12 cellular contexts compared by ENCODE assay signal in the genomic region with DNA sequence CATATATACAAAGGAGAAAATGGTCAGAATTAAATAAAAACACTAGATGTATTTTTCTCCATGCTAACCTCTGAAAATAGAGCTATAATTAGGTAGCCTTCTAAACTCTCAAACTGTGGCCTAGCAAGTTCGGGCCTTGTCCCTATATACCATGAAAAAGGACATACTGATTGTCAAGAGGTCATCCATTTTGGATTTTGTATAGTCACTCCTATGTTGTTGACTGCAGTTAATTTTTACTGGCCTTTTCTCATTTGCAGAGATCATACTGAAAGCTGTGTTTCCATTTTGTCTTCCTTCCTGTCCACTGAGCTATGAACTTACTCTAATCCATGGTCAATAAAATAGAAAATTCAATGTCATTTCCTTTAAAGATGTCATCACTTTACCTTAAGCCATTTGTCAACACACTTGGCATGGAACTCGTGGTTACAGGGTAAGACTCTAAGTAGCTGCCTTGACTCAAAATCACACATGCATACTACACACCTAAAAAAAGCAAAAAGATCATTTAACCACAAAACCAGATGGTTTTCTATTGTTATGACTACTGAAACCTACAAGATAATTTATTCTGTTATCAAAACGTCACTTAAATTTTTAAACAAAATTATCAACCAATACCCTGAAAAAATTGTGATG. TPM values are rescaled to one million over a fixed set of nuclear protein-coding genes. Genes with fewer than 3 reads are reported as not detected.
A peak's percentile ranks its signal among the peaks of the same experiment; 100 is the strongest.
DNase-seq lines count a peak whose midpoint lies in the region; ATAC-seq and FAIRE-seq lines count a peak whose summit lies in the region.
"Had no signal": no experiment of that assay in that cellular context is flagged by ENCODE, and none has a peak within 500 bp of the region (broad histone marks: within the 10 kb centered on the region; RNA-seq: fewer than 3 reads in every experiment).

No MANE protein-coding gene starts in this region.

- peaks cover 17% of the 10 kb centered on the region for H3K4me1 Mint-ChIP-seq in activated T-cell treated with anti-CD3 and anti-CD28 coated beads, Interleukin-2, amount 50 U/mL, for 72 hours (ENCODE audit: low read depth)
- H3K4me1 Mint-ChIP-seq in activated naive CD8-positive, alpha-beta T cell (ENCODE audit: low read depth): peaks cover 2% of the 10 kb centered on the region
- H3K4me1 Mint-ChIP-seq in stimulated activated naive B cell treated with anti-CD40 and anti-IgM and Interleukin-4, amounts not matched to agents 10 μg/mL and 1 μg/mL and 100 μg/mL, for 72 hours: peaks cover 2 to 6% of the 10 kb centered on the region in 2 donors

- no peaks in the 10 kb centered on the region for H3K27me3 Mint-ChIP-seq in activated T-cell treated with anti-CD3 and anti-CD28 coated beads, Interleukin-2, amount 50 U/mL, for 72 hours (ENCODE audit: low read depth)
- no peaks in the 10 kb centered on the region for H3K27me3 Mint-ChIP-seq in activated naive CD8-positive, alpha-beta T cell
- no peaks in the 10 kb centered on the region for H3K27me3 Mint-ChIP-seq in stimulated activated naive B cell treated with anti-CD40 and anti-IgM and Interleukin-4, amounts not matched to agents 10 μg/mL and 1 μg/mL and 100 μg/mL, for 72 hours

- no peaks in the 10 kb centered on the region for H3K9me3 Mint-ChIP-seq in activated T-cell treated with anti-CD3 and anti-CD28 coated beads, Interleukin-2, amount 50 U/mL, for 72 hours
- H3K9me3 Mint-ChIP-seq in activated naive CD8-positive, alpha-beta T cell (ENCODE audit: low read depth): no peaks in the 10 kb centered on the region
- no peaks in the 10 kb centered on the region for H3K9me3 Mint-ChIP-seq in stimulated activated naive B cell treated with anti-CD40 and anti-IgM and Interleukin-4, amounts not matched to agents 10 μg/mL and 1 μg/mL and 100 μg/mL, for 72 hours

- peak; percentile 19 to 29 for DNase-seq in activated T-cell treated with anti-CD3 and anti-CD28 coated beads, Interleukin-2, amount 50 U/mL, for 72 hours
- no peak for DNase-seq in activated T-cell treated with anti-CD3 and anti-CD28 coated beads, Interleukin-2, amount 50 U/mL, for 1 hour
- no peak for DNase-seq in stimulated activated naive B cell treated with anti-CD40 and anti-IgM and Interleukin-4, amounts not matched to agents 10 μg/mL and 1 μg/mL and 100 μg/mL, for 72 hours
- DNase-seq in D341Med (ENCODE audit: low spot score): no peak
- DNase-seq in GM19239 (ENCODE audit: insufficient read length, low spot score): no peak
- DNase-seq: cerebellar nuclear complex, heart right ventricle, NCI-H2081 treated with DMSO at 0.1 percent for 48 hours, transverse colon had no signal

- ATAC-seq in activated T-cell treated with anti-CD3 and anti-CD28 coated beads, Interleukin-2, amount 50 U/mL, for 72 hours (replicated peaks in 1 of 2): peak; percentile 98
- peak; percentile 57 for ATAC-seq in HG03135 (IDR thresholded peaks at IDR 0.05; ENCODE audit: unreplicated experiment)
- peak; percentile 88 for ATAC-seq in stimulated activated naive B cell treated with anti-CD40 and anti-IgM and Interleukin-4, amounts not matched to agents 10 μg/mL and 1 μg/mL and 100 μg/mL, for 72 hours (replicated peaks)
- no peak for ATAC-seq in GM18502 (IDR thresholded peaks at IDR 0.05; ENCODE audit: poor library complexity, unreplicated experiment)
- ATAC-seq: heart right ventricle had no signal

- H3K4me3 Mint-ChIP-seq in activated T-cell treated with anti-CD3 and anti-CD28 coated beads, Interleukin-2, amount 50 U/mL, for 72 hours: peak overlapping the region in 1 of 2 donors; percentile 24
- H3K4me3 Mint-ChIP-seq in activated naive CD8-positive, alpha-beta T cell: no peak overlapping the region
- no peak overlapping the region for H3K4me3 Mint-ChIP-seq in stimulated activated naive B cell treated with anti-CD40 and anti-IgM and Interleukin-4, amounts not matched to agents 10 μg/mL and 1 μg/mL and 100 μg/mL, for 72 hours

- peak overlapping the region; percentile 94 for H3K27ac Mint-ChIP-seq in activated T-cell treated with anti-CD3 and anti-CD28 coated beads, Interleukin-2, amount 50 U/mL, for 72 hours
- peak overlapping the region; percentile 67 for H3K27ac Mint-ChIP-seq in activated naive CD8-positive, alpha-beta T cell
- H3K27ac Mint-ChIP-seq in stimulated activated naive B cell treated with anti-CD40 and anti-IgM and Interleukin-4, amounts not matched to agents 10 μg/mL and 1 μg/mL and 100 μg/mL, for 72 hours: peak overlapping the region; percentile 14

- H3K36me3 Mint-ChIP-seq in activated T-cell treated with anti-CD3 and anti-CD28 coated beads, Interleukin-2, amount 50 U/mL, for 72 hours (ENCODE audit: insufficient read depth in 2 of 2): peaks cover 18 to 26% of the 10 kb centered on the region in 2 donors
- peaks cover 10% of the 10 kb centered on the region for H3K36me3 Mint-ChIP-seq in activated naive CD8-positive, alpha-beta T cell
- peaks cover 39 to 49% of the 10 kb centered on the region in 2 donors for H3K36me3 Mint-ChIP-seq in stimulated activated naive B cell treated with anti-CD40 and anti-IgM and Interleukin-4, amounts not matched to agents 10 μg/mL and 1 μg/mL and 100 μg/mL, for 72 hours

- FAIRE-seq in GM19239 (lab: Jason Lieb, UNC): no peak

RNA-seq across cellular contexts. Expression of a gene that starts 58.0 kb away (rescaled TPM):
- total RNA-seq in activated T-cell treated with anti-CD3 and anti-CD28 coated beads, Interleukin-2, amount 50 U/mL, for 72 hours: 10 to 100 TPM; 33.5 to 35.2 TPM

Comparison
In these comparisons a context has a peak if more than half of its experiments do, and no peak if none do; other contexts are left out.
1. DNase-seq: peak in activated T-cell treated with anti-CD3 and anti-CD28 coated beads, Interleukin-2, amount 50 U/mL, for 72 hours (2 of 2); none in activated T-cell treated with anti-CD3 and anti-CD28 coated beads, Interleukin-2, amount 50 U/mL, for 1 hour (single experiment), stimulated activated naive B cell treated with anti-CD40 and anti-IgM and Interleukin-4, amounts not matched to agents 10 μg/mL and 1 μg/mL and 100 μg/mL, for 72 hours (single experiment), D341Med (single experiment) and GM19239 (single experiment).
2. H3K27ac Mint-ChIP-seq: peak in every context shown above with its lines; median percentile 94 in activated T-cell treated with anti-CD3 and anti-CD28 coated beads, Interleukin-2, amount 50 U/mL, for 72 hours; 67 in activated naive CD8-positive, alpha-beta T cell; 14 in stimulated activated naive B cell treated with anti-CD40 and anti-IgM and Interleukin-4, amounts not matched to agents 10 μg/mL and 1 μg/mL and 100 μg/mL, for 72 hours.